ENCODE assay signal across 9 cellular contexts in genomic region chr5:107653685-107654084, GRCh38. TPM values are rescaled to one million over a fixed set of nuclear protein-coding genes. Genes with fewer than 3 reads are reported as not detected.
"Had no signal": no experiment of that assay in that cellular context is flagged by ENCODE, and none has a peak within 500 bp of the region (broad histone marks: within the 10 kb centered on the region; RNA-seq: fewer than 3 reads in every experiment).

No MANE protein-coding gene starts in this region.

- DNase-seq: activated B cell treated with CpG ODN at 0.5 μM for 24 hours; activated CD4-positive, alpha-beta T cell treated with anti-CD3 and anti-CD28 coated beads, Interleukin-2, amount 10 ng/mL, durations not matched to agents 7 days and 5 days; activated gamma-delta T cell treated with Interleukin-2 at 50 U/mL for 16 hours; amygdala; effector memory CD4-positive, alpha-beta T cell; foreskin keratinocyte; stimulated activated CD4-positive, alpha-beta T cell treated with anti-CD3 and anti-CD28 coated beads, Interleukin-1b, Interleukin-23, amount 100 ng/mL, for 48 hours had no signal

- H3K9me3 ChIP-seq: thoracic aorta had no signal

- H2AFZ ChIP-seq: parathyroid adenoma had no signal

- ATAC-seq: foreskin keratinocyte had no signal

- H3K36me3 ChIP-seq: thoracic aorta had no signal

- H3K4me3 ChIP-seq: thoracic aorta had no signal

- H3K27ac ChIP-seq: foreskin keratinocyte, parathyroid adenoma, thoracic aorta had no signal

- H3K4me1 ChIP-seq: parathyroid adenoma had no signal

- H3K27me3 ChIP-seq: foreskin keratinocyte had no signal

- H3K79me2 ChIP-seq: parathyroid adenoma had no signal

RNA-seq across cellular contexts. Expression of gene EFNA5, which starts 17.1 kb away (rescaled TPM):
- total RNA-seq: activated B cell treated with CpG ODN at 0.5 μM for 24 hours; activated CD4-positive, alpha-beta T cell treated with anti-CD3 and anti-CD28 coated beads, Interleukin-2, amount 10 ng/mL, durations not matched to agents 7 days and 5 days had no signal
